In genomic region chr17:76261421-76262215, GRCh38 we compare ENCODE assay signal across 10 cellular contexts. TPM values are rescaled to one million over a fixed set of nuclear protein-coding genes. Genes with fewer than 3 reads are reported as not detected.
A peak's percentile ranks its signal among the peaks of the same experiment; 100 is the strongest.
DNase-seq lines count a peak whose midpoint lies in the region; ATAC-seq, FAIRE-seq and TF ChIP-seq lines count a peak whose summit lies in the region.
"Had no signal": no experiment of that assay in that cellular context is flagged by ENCODE, and none has a peak within 500 bp of the region (broad histone marks: within the 10 kb centered on the region; RNA-seq: fewer than 3 reads in every experiment).

No MANE protein-coding gene starts in this region.

- no peak overlapping the region for H3K56ac ChIP-seq in mesendoderm (ENCODE audit: low read length)

- H3K4me2 ChIP-seq in MM.1S (ENCODE audit: low read depth, low read length) (peak overlapping the region; percentile 56; the same call in 1 of the 2 replicates), mesendoderm (ENCODE audit: low read length) (no peak overlapping the region)

- H4K5ac ChIP-seq in mesendoderm (ENCODE audit: low read length) = no peak overlapping the region

- no peak for FAIRE-seq in pancreas (lab: Jason Lieb, UNC)

- H3K4ac ChIP-seq in mesendoderm (ENCODE audit: low read depth, low read length) = no peak overlapping the region

- TF ChIP-seq CTCF in MM.1S (IDR thresholded peaks at IDR 0.05; ENCODE audit: low read length) (no peak), pancreas (IDR thresholded peaks at IDR 0.05) (no peak)

- peak overlapping the region; percentile 97 for H3K27ac ChIP-seq in MM.1S (ENCODE audit: low read length)
- H3K27ac ChIP-seq in duodenal mucosa (ENCODE audit: low read depth, low read length) = peak overlapping the region; percentile 74
- peak overlapping the region; percentile 82 to 94 (median 90) for H3K27ac ChIP-seq in pancreas
- H3K27ac ChIP-seq in mesendoderm (ENCODE audit: low read depth, low read length) = no peak overlapping the region

- no peaks in the 10 kb centered on the region for H3K36me3 ChIP-seq in MM.1S (replicated peaks; ENCODE audit: insufficient read depth, low read length)
- H3K36me3 ChIP-seq in duodenal mucosa (ENCODE audit: control insufficient read depth in 1 of 2, insufficient read depth in 2 of 2, low read length in 2 of 2) = no peaks in the 10 kb centered on the region
- H3K36me3 ChIP-seq in pancreas = no peaks in the 10 kb centered on the region
- no peaks in the 10 kb centered on the region for H3K36me3 ChIP-seq in mesendoderm (ENCODE audit: control insufficient read depth, insufficient read depth, low read length)
- H3K36me3 ChIP-seq: MG63 had no signal

- H2AK5ac ChIP-seq in mesendoderm (ENCODE audit: low read length) = no peak overlapping the region

- H3K9ac ChIP-seq in MM.1S (ENCODE audit: low read length) (peak overlapping the region; percentile 76; the same call in 1 of the 2 replicates), duodenal mucosa (ENCODE audit: low read depth in 1 of 2, low read length in 2 of 2) (peak overlapping the region; percentile 21 to 60), mesendoderm (ENCODE audit: low read length) (no peak overlapping the region)

- no peak overlapping the region for H2BK120ac ChIP-seq in mesendoderm (ENCODE audit: low read depth, low read length)

- H3K79me2 ChIP-seq in MM.1S (ENCODE audit: low read length) (peaks cover 11% of the 10 kb centered on the region), mesendoderm (ENCODE audit: control insufficient read depth, insufficient read depth, low read length) (peaks cover 4% of the 10 kb centered on the region)

- H3K9me2 ChIP-seq in MM.1S (replicated peaks; ENCODE audit: insufficient read depth, low read length) = no peaks in the 10 kb centered on the region

- H3K4me3 ChIP-seq in MM.1S (ENCODE audit: low read length) (no peak overlapping the region), duodenal mucosa (ENCODE audit: low read depth in 1 of 2, low read length in 2 of 2) (peak overlapping the region; percentile 42 to 50), pancreas (no peak overlapping the region), mesendoderm (ENCODE audit: low read length) (no peak overlapping the region)
- H3K4me3 ChIP-seq: MG63 had no signal

- no peak overlapping the region for H3K23ac ChIP-seq in mesendoderm (ENCODE audit: low read length)

- no peak overlapping the region for H2BK5ac ChIP-seq in mesendoderm (ENCODE audit: low read length)

- peaks cover 31% of the 10 kb centered on the region for H3K4me1 ChIP-seq in MM.1S (ENCODE audit: low read length)
- peaks cover 53 to 56% of the 10 kb centered on the region in 2 donors for H3K4me1 ChIP-seq in duodenal mucosa (ENCODE audit: control insufficient read depth in 1 of 2, insufficient read depth in 2 of 2, low read length in 2 of 2)
- peaks cover 32 to 47% (median 38%) of the 10 kb centered on the region in 3 donors for H3K4me1 ChIP-seq in pancreas
- peaks cover 2% of the 10 kb centered on the region for H3K4me1 ChIP-seq in mesendoderm (ENCODE audit: control insufficient read depth, low read depth, low read length)

- WGBS in pancreas, 2 donors = 86 to 87% methylated on average over 22 to 23 of the region's 23 CpGs
- WGBS in mesendoderm (ENCODE audit: extremely low coverage, insufficient coverage, low lambda C conversion rate) = no CpG with 5 or more reads among the region's 23 CpGs

- peak overlapping the region; percentile 54 for H2AFZ ChIP-seq in MM.1S (ENCODE audit: low read length)

- H3K18ac ChIP-seq in mesendoderm (ENCODE audit: low read length) = no peak overlapping the region

- intact Hi-C loops in pancreas (cut with DNase I) = no loop called here

- ATAC-seq in pancreas (no peak), HG02973 (IDR thresholded peaks at IDR 0.05; ENCODE audit: unreplicated experiment) (no peak), HG03439 (IDR thresholded peaks at IDR 0.05; ENCODE audit: unreplicated experiment) (no peak)

- H3K27me3 ChIP-seq in MM.1S (replicated peaks; ENCODE audit: insufficient read depth, low read length) (no peaks in the 10 kb centered on the region), duodenal mucosa (ENCODE audit: control insufficient read depth in 1 of 2, insufficient read depth in 2 of 2, low read length in 2 of 2) (no peaks in the 10 kb centered on the region), pancreas (no peaks in the 10 kb centered on the region), mesendoderm (ENCODE audit: insufficient read depth, low read length, poor library complexity) (no peaks in the 10 kb centered on the region)
- H3K27me3 ChIP-seq: MG63 had no signal

- H4K20me1 ChIP-seq in MM.1S (ENCODE audit: insufficient read depth, low read length) = no peaks in the 10 kb centered on the region

- no peak overlapping the region for H4K8ac ChIP-seq in mesendoderm (ENCODE audit: low read depth, low read length)

- peaks cover 24% of the 10 kb centered on the region for H3F3A ChIP-seq in MM.1S (ENCODE audit: insufficient read depth, low read length)

- H3K9me3 ChIP-seq in MM.1S (replicated peaks; ENCODE audit: insufficient read depth, low read length) (no peaks in the 10 kb centered on the region), duodenal mucosa (ENCODE audit: control insufficient read depth in 1 of 2, low read length in 2 of 2) (no peaks in the 10 kb centered on the region), pancreas (no peaks in the 10 kb centered on the region)
- H3K9me3 ChIP-seq: MG63 had no signal

- peak; percentile 54 for DNase-seq in Daoy (ENCODE audit: low read depth)
- peak; percentile 78 for DNase-seq in MM.1S
- DNase-seq in pancreas = no peak
- no peak for DNase-seq in hepatic stellate cell (ENCODE audit: low spot score)
- no peak for DNase-seq in mesendoderm
- DNase-seq: activated CD8-positive, alpha-beta memory T cell treated with anti-CD3 and anti-CD28 coated beads, Interleukin-2, amount 50 U/mL, for 48 hours; MG63 had no signal

- H2BK15ac ChIP-seq in mesendoderm (replicated peaks; ENCODE audit: low read depth) = no peak overlapping the region

- peaks cover 2% of the 10 kb centered on the region for H3K79me1 ChIP-seq in mesendoderm (ENCODE audit: low read length)

RNA-seq across cellular contexts. Expression of gene UBALD2, which starts 3.5 kb away (rescaled TPM):
- total RNA-seq in Daoy (2014; rRNA removed; shearing (Covaris generic)) = 11.5 and 15.9 TPM in 2 replicates
- total RNA-seq in pancreas = 10 to 100 TPM; 17.8 to 34.6 (median 24.6) TPM
- polyA plus RNA-seq in pancreas = 10 to 100 TPM; 21.8 to 30.0 TPM
- polyA plus RNA-seq in mesendoderm (2013, experiment 1 of 2) = 41.6 TPM
- 41.5 TPM for polyA plus RNA-seq in mesendoderm (2013, experiment 2 of 2)

RNA-seq across cellular contexts. Expression of gene RNF157, which starts 21.3 kb away (rescaled TPM):
- 4.8 and 7.3 TPM in 2 replicates for total RNA-seq in Daoy (2014; rRNA removed; shearing (Covaris generic))
- 1 to 10 TPM in 5 of 6 donors, under 1 TPM in 1; 0.87 to 4.0 (median 2.8) TPM for total RNA-seq in pancreas
- polyA plus RNA-seq in pancreas = 1 to 10 TPM; 3.4 to 6.4 TPM
- polyA plus RNA-seq in mesendoderm (2013, experiment 1 of 2) = 1.1 TPM
- polyA plus RNA-seq in mesendoderm (2013, experiment 2 of 2) = 1.3 TPM

RNA-seq across cellular contexts. Expression of gene QRICH2, which starts 46.5 kb away (rescaled TPM):
- 0.45 and 1.5 TPM in 2 replicates for total RNA-seq in Daoy (2014; rRNA removed; shearing (Covaris generic))
- total RNA-seq in pancreas = 1 to 10 TPM in 5 of 6 donors, under 1 TPM in 1; 0.81 to 2.6 (median 1.6) TPM
- 1 to 10 TPM; 7.4 to 9.2 TPM for polyA plus RNA-seq in pancreas
- 1.2 TPM for polyA plus RNA-seq in mesendoderm (2013, experiment 1 of 2)
- 1.3 TPM for polyA plus RNA-seq in mesendoderm (2013, experiment 2 of 2)

Comparison
In these comparisons a context has a peak if more than half of its experiments do, and no peak if none do; other contexts are left out.
1. DNase-seq: peak in Daoy (single experiment) and MM.1S (single experiment); none in pancreas (0 of 6), hepatic stellate cell (single experiment) and mesendoderm (single experiment).
2. H3K4me3 ChIP-seq: peak in duodenal mucosa (2 of 2); none in MM.1S (single experiment), pancreas (0 of 4) and mesendoderm (single experiment).